ENCODE assay signal across 11 cellular contexts in genomic region chr21:45892156-45892919, GRCh38.
DNase-seq lines count a peak whose midpoint lies in the region; FAIRE-seq and TF ChIP-seq lines count a peak whose summit lies in the region.
"Had no signal": no experiment of that assay in that cellular context is flagged by ENCODE, and none has a peak within 500 bp of the region (broad histone marks: within the 10 kb centered on the region; RNA-seq: fewer than 3 reads in every experiment).

No MANE protein-coding gene starts in this region.

- H3K9ac ChIP-seq in kidney (ENCODE audit: low read length in 2 of 2): no peak overlapping the region

- H3K9me3 ChIP-seq in kidney (ENCODE audit: control insufficient read depth in 1 of 2, low read length in 2 of 2): no peaks in the 10 kb centered on the region
- H3K9me3 ChIP-seq: Caco-2 had no signal

- peaks cover 22% of the 10 kb centered on the region for H3K27me3 Mint-ChIP-seq in T-helper 2 cell treated with Interferon-gamma antibody and Interleukin-4, amounts not matched to agents 5 μg/mL and 100 μg/mL, for 36 hours (ENCODE audit: low read depth)

- intact Hi-C loops in kidney (cut with DNase I) (no loop called here), head of caudate nucleus (cut with DNase I) (no loop called here)

- DNase-seq in stimulated activated CD4-positive, alpha-beta T cell treated with anti-CD3 and anti-CD28 coated beads, Interleukin-15, amount 100 ng/mL, for 24 hours: peak; percentile 28
- no peak for DNase-seq in stimulated activated CD4-positive, alpha-beta T cell treated with anti-CD3 and anti-CD28 coated beads, Interleukin-12 subunit alpha, Interleukin-12 subunit beta, amount 100 ng/mL, for 4 hours
- no peak for DNase-seq in T-helper 2 cell treated with Interferon-gamma antibody and Interleukin-4, amounts not matched to agents 5 μg/mL and 100 μg/mL, for 36 hours (ENCODE audit: low spot score)
- DNase-seq in kidney (peak; percentile 78), DMS114 treated with DMSO at 0.1 percent for 48 hours (lab: John Stamatoyannopoulos, UW; ENCODE audit: unreplicated experiment) (no peak), head of caudate nucleus (no peak), kidney glomerular epithelial cell (lab: John Stamatoyannopoulos, UW) (no peak), RCC 7860 (ENCODE audit: low spot score) (no peak)
- DNase-seq: islet precursor cell had no signal

- no peak for FAIRE-seq in kidney (lab: Jason Lieb, UNC)
- no peak for FAIRE-seq in RCC 7860 (lab: Jason Lieb, UNC)
- FAIRE-seq: TTC549 had no signal

- peak overlapping the region; percentile 44 for H3K4me3 Mint-ChIP-seq in T-helper 2 cell treated with Interferon-gamma antibody and Interleukin-4, amounts not matched to agents 5 μg/mL and 100 μg/mL, for 36 hours

- TF ChIP-seq CTCF in kidney (IDR thresholded peaks at IDR 0.05; ENCODE audit: borderline replicate concordance, extremely low read depth, insufficient read depth): no peak

- H3K36me3 Mint-ChIP-seq in T-helper 2 cell treated with Interferon-gamma antibody and Interleukin-4, amounts not matched to agents 5 μg/mL and 100 μg/mL, for 36 hours (ENCODE audit: low read depth): no peaks in the 10 kb centered on the region

- H3K36me3 ChIP-seq in kidney (ENCODE audit: control insufficient read depth in 1 of 2, insufficient read depth in 2 of 2, low read length in 2 of 2): no peaks in the 10 kb centered on the region

- no peaks in the 10 kb centered on the region for H3K4me1 ChIP-seq in kidney (ENCODE audit: control insufficient read depth in 1 of 2, insufficient read depth in 1 of 2, low read depth in 1 of 2, low read length in 2 of 2)
- H3K4me1 ChIP-seq: Caco-2 had no signal

- no peak overlapping the region for H3K4me3 ChIP-seq in kidney (ENCODE audit: low read length in 2 of 2)

- no peaks in the 10 kb centered on the region for H3K9me3 Mint-ChIP-seq in T-helper 2 cell treated with Interferon-gamma antibody and Interleukin-4, amounts not matched to agents 5 μg/mL and 100 μg/mL, for 36 hours

- H3K27ac Mint-ChIP-seq in T-helper 2 cell treated with Interferon-gamma antibody and Interleukin-4, amounts not matched to agents 5 μg/mL and 100 μg/mL, for 36 hours: peak overlapping the region; percentile 76

- no peak overlapping the region for H3K27ac ChIP-seq in kidney (ENCODE audit: low read depth in 2 of 2, low read length in 2 of 2)

- peaks cover 19% of the 10 kb centered on the region for H3K4me1 Mint-ChIP-seq in T-helper 2 cell treated with Interferon-gamma antibody and Interleukin-4, amounts not matched to agents 5 μg/mL and 100 μg/mL, for 36 hours (ENCODE audit: low read depth)

Comparison
In these comparisons a context has a peak if more than half of its experiments do, and no peak if none do; other contexts are left out.
1. DNase-seq: peak in stimulated activated CD4-positive, alpha-beta T cell treated with anti-CD3 and anti-CD28 coated beads, Interleukin-15, amount 100 ng/mL, for 24 hours (single experiment) and kidney (single experiment); none in stimulated activated CD4-positive, alpha-beta T cell treated with anti-CD3 and anti-CD28 coated beads, Interleukin-12 subunit alpha, Interleukin-12 subunit beta, amount 100 ng/mL, for 4 hours (single experiment), T-helper 2 cell treated with Interferon-gamma antibody and Interleukin-4, amounts not matched to agents 5 μg/mL and 100 μg/mL, for 36 hours (single experiment), DMS114 treated with DMSO at 0.1 percent for 48 hours (single experiment), head of caudate nucleus (0 of 42), kidney glomerular epithelial cell (single experiment) and RCC 7860 (single experiment).